ENCODE assay signal across 2 cellular contexts in the genomic region with DNA sequence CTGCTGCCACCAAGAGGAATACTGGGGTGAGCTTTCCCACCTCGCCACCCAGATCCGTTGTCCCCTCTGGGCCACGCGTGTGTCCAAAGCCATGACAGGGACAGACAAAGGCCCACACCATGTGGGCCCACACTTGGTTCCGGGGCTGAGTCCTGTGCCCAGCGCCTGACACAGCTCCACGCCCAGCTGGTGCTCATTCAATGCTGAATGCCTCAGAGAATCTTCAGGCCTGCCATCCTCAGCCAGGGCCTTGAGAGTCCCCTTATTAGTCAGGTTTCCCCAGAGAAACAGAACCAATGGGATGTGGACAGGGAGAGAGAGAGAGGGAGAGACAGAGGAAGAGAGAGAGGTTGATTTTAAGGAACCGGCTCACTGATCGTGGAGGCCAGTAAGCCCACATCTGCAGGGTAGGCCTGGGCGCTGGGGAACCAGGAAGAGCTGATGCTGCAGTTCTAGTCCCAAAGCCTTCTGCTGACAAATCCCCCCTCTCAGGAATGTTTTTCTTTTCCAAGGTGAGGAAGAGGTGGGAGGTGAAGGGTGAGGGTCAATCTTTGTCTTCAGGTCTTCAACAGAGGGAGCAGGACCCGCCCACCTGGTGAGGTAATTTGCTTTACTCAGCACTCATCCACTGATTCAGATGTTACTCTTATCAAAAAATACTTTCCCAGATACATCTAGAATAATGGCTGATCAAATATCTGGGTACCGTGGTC.
A peak's percentile ranks its signal among the peaks of the same experiment; 100 is the strongest.
TF ChIP-seq lines count a peak whose summit lies in the region.

No MANE protein-coding gene starts in this region.

TF ChIP-seq in A549, 52 proteins besides CTCF, POLR2A, EP300 and RAD21:
- TF ChIP-seq MAZ (IDR thresholded peaks at IDR 0.05; ENCODE audit: borderline replicate concordance, low read depth, low read length) = no peak
- peak; percentile 19 for TF ChIP-seq MAFK (IDR thresholded peaks at IDR 0.05; ENCODE audit: partially characterized antibody)
- TF ChIP-seq HEYL (CRISPR knock-in tag; IDR thresholded peaks at IDR 0.05) = no peak
- TF ChIP-seq FOSL2 (IDR thresholded peaks at IDR 0.05) = no peak
- no peak for TF ChIP-seq FOSL2 (CRISPR knock-in tag; IDR thresholded peaks at IDR 0.05)
TF ChIP-seq in A549: peak in this region for 1.

TF ChIP-seq in H1, 55 proteins besides CTCF, POLR2A, EP300 and RAD21:
- TF ChIP-seq CEBPB (IDR thresholded peaks at IDR 0.05; ENCODE audit: low read depth, low read length) = no peak
- no peak for TF ChIP-seq EGR1 (IDR thresholded peaks at IDR 0.05; ENCODE audit: borderline replicate concordance, low read depth, low read length)
- TF ChIP-seq KDM5A (IDR thresholded peaks at IDR 0.05; ENCODE audit: low read length) = no peak
- no peak for TF ChIP-seq CHD2 (IDR thresholded peaks at IDR 0.05; ENCODE audit: low read length)
- no peak for TF ChIP-seq CTBP2 (IDR thresholded peaks at IDR 0.05; ENCODE audit: borderline replicate concordance, insufficient read depth, insufficient read length, low read length)
- no peak for TF ChIP-seq KDM4A (IDR thresholded peaks at IDR 0.05; ENCODE audit: low read depth, low read length, severe bottlenecking)
- no peak for TF ChIP-seq TCF12 (IDR thresholded peaks at IDR 0.05; ENCODE audit: low read depth, low read length)
- TF ChIP-seq MAFK (IDR thresholded peaks at IDR 0.05; ENCODE audit: low read depth, low read length) = no peak; the same call in 1 of the 2 replicates
- no peak for TF ChIP-seq RFX5 (IDR thresholded peaks at IDR 0.05; ENCODE audit: borderline replicate concordance, low read depth, low read length)
- no peak for TF ChIP-seq SAP30 (IDR thresholded peaks at IDR 0.05; ENCODE audit: insufficient read depth, insufficient replicate concordance, low read length)
- TF ChIP-seq PHF8 (conservative IDR thresholded peaks at IDR 0.05; ENCODE audit: low read depth, low read length) = no peak
